In the genomic region with DNA sequence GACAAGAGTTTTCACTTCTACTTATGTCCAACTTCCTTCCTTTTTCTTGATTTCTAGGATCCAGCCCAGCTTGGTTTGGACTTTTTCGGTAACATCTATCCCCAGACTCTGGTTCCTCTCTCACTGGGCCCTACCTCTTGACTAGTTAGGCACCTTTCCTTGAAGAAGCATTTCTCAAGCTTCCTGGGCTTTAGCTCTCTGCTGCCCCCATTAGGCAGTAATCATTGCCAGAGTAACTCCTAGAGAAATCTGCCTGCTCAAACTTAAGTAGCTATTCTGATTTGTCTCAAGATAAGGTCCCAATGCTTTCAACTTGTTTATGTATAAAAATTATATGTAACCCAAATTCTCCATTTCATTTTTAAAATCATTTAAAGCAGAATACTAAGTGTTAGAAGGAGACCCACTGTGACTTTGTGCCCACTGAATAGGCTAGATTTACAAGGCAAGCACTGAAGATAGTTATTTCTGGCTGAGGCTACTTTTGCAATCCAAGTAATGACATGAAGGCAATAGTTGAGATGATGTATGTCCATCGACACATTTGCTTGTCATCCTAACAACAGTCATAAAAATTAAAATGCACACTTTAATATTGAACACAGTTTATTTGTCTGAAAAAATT, we compare ENCODE assay signal across 8 cellular contexts.
A peak's percentile ranks its signal among the peaks of the same experiment; 100 is the strongest.
DNase-seq lines count a peak whose midpoint lies in the region; ATAC-seq, FAIRE-seq and TF ChIP-seq lines count a peak whose summit lies in the region.

No MANE protein-coding gene starts in this region.

- FAIRE-seq in kidney (lab: Jason Lieb, UNC): no peak

- CTCF ChIA-PET in WTC11 (lab: Charles Lee): interaction anchor here (0.7 to 5.7 kb wide), 33 partner anchors 9 to 477 kb away, joined by 3 to 150 read pairs (median 4); no protein-coding TSS in a partner anchor

- no peak for DNase-seq in heart left ventricle
- no peak for DNase-seq in Right ventricle myocardium superior
- DNase-seq in HT-29 (ENCODE audit: low spot score): peak; percentile 66
- peak; percentile 73 for DNase-seq in WTC11 (ENCODE audit: low spot score)
- DNase-seq in kidney: no peak
- DNase-seq in activated T-helper 1 cell treated with anti-CD3 and anti-CD28 coated beads, Interleukin-12 subunit alpha, Interleukin-12 subunit beta, Interleukin-2, Interleukin-4 antibody, amounts not matched to agents 30 ng/mL and 10 ng/mL and 1 ng/mL, durations not matched to agents 14 hours and 24 hours and 36 hours (ENCODE audit: low spot score): no peak
- no peak for DNase-seq in UCSD-AML1 (lab: John Stamatoyannopoulos, UW; ENCODE audit: unreplicated experiment)

- no peak overlapping the region for H3K4me3 Mint-ChIP-seq in WTC11
- H3K4me3 Mint-ChIP-seq in activated T-helper 1 cell treated with anti-CD3 and anti-CD28 coated beads, Interleukin-12 subunit alpha, Interleukin-12 subunit beta, Interleukin-2, Interleukin-4 antibody, amounts not matched to agents 30 ng/mL and 10 ng/mL and 1 ng/mL, durations not matched to agents 14 hours and 24 hours and 36 hours: no peak overlapping the region

- intact Hi-C loops in heart left ventricle (cut with DNase I): no loop called here
- intact Hi-C loops in Right ventricle myocardium superior (cut with DNase I): no loop called here
- intact Hi-C loops in kidney (cut with DNase I): no loop called here
- intact Hi-C loops in activated T-helper 1 cell treated with anti-CD3 and anti-CD28 coated beads, Interleukin-12 subunit alpha, Interleukin-12 subunit beta, Interleukin-2, Interleukin-4 antibody, amounts not matched to agents 30 ng/mL and 10 ng/mL and 1 ng/mL, durations not matched to agents 14 hours and 24 hours and 36 hours (cut with micrococcal nuclease): no loop called here

- H3K4me3 ChIP-seq in heart left ventricle: no peak overlapping the region
- H3K4me3 ChIP-seq in kidney (ENCODE audit: low read length in 2 of 2): no peak overlapping the region

- no peak for TF ChIP-seq POLR2A in heart left ventricle (IDR thresholded peaks at IDR 0.05)

- POLR2A ChIA-PET in WTC11 (lab: Charles Lee): interaction anchor here (0.6 to 0.9 kb wide), 2 partner anchors 11 to 45 kb away, joined by 3 read pairs; no protein-coding TSS in a partner anchor

- H3K36me3 ChIP-seq in heart left ventricle (no peaks in the 10 kb centered on the region), kidney (ENCODE audit: control insufficient read depth in 1 of 2, insufficient read depth in 2 of 2, low read length in 2 of 2) (no peaks in the 10 kb centered on the region)

- H3K27ac ChIP-seq in heart left ventricle (no peak overlapping the region), kidney (ENCODE audit: low read depth in 2 of 2, low read length in 2 of 2) (no peak overlapping the region)

- H3K27me3 ChIP-seq in heart left ventricle: no peaks in the 10 kb centered on the region

- no peaks in the 10 kb centered on the region for H3K4me1 ChIP-seq in heart left ventricle
- H3K4me1 ChIP-seq in kidney (ENCODE audit: control insufficient read depth in 1 of 2, insufficient read depth in 1 of 2, low read depth in 1 of 2, low read length in 2 of 2): no peaks in the 10 kb centered on the region

- TF ChIP-seq CTCF in heart left ventricle (IDR thresholded peaks at IDR 0.05) (peak in 9 of 12 donors; percentile 16 to 54 (median 43)), WTC11 (IDR thresholded peaks at IDR 0.05) (no peak; the same call in 1 of the 2 replicates), kidney (IDR thresholded peaks at IDR 0.05; ENCODE audit: borderline replicate concordance, extremely low read depth, insufficient read depth) (peak; percentile 32)

- peaks cover 12% of the 10 kb centered on the region; the same call in 1 of the 2 replicates for H3K9me3 Mint-ChIP-seq in WTC11
- no peaks in the 10 kb centered on the region for H3K9me3 Mint-ChIP-seq in activated T-helper 1 cell treated with anti-CD3 and anti-CD28 coated beads, Interleukin-12 subunit alpha, Interleukin-12 subunit beta, Interleukin-2, Interleukin-4 antibody, amounts not matched to agents 30 ng/mL and 10 ng/mL and 1 ng/mL, durations not matched to agents 14 hours and 24 hours and 36 hours

- H3K27me3 Mint-ChIP-seq in WTC11 (ENCODE audit: low read depth): no peaks in the 10 kb centered on the region
- H3K27me3 Mint-ChIP-seq in activated T-helper 1 cell treated with anti-CD3 and anti-CD28 coated beads, Interleukin-12 subunit alpha, Interleukin-12 subunit beta, Interleukin-2, Interleukin-4 antibody, amounts not matched to agents 30 ng/mL and 10 ng/mL and 1 ng/mL, durations not matched to agents 14 hours and 24 hours and 36 hours (ENCODE audit: insufficient read depth): peaks cover 2% of the 10 kb centered on the region

- no peaks in the 10 kb centered on the region for H3K36me3 Mint-ChIP-seq in WTC11
- no peaks in the 10 kb centered on the region for H3K36me3 Mint-ChIP-seq in activated T-helper 1 cell treated with anti-CD3 and anti-CD28 coated beads, Interleukin-12 subunit alpha, Interleukin-12 subunit beta, Interleukin-2, Interleukin-4 antibody, amounts not matched to agents 30 ng/mL and 10 ng/mL and 1 ng/mL, durations not matched to agents 14 hours and 24 hours and 36 hours (ENCODE audit: low read depth)

- ATAC-seq in heart left ventricle (no peak), Right ventricle myocardium superior (ENCODE audit: poor library complexity) (no peak), WTC11 (peak; percentile 93), GM21528 (IDR thresholded peaks at IDR 0.05; ENCODE audit: low FRiP score, unreplicated experiment) (no peak)

- no peak overlapping the region for H3K9ac ChIP-seq in kidney (ENCODE audit: low read length in 2 of 2)

- H3K9me3 ChIP-seq in heart left ventricle (peaks cover 0 to 6% (median 0%) of the 10 kb centered on the region in 12 donors), kidney (ENCODE audit: control insufficient read depth in 1 of 2, low read length in 2 of 2) (no peaks in the 10 kb centered on the region)

- H3K27ac Mint-ChIP-seq in WTC11: no peak overlapping the region
- H3K27ac Mint-ChIP-seq in activated T-helper 1 cell treated with anti-CD3 and anti-CD28 coated beads, Interleukin-12 subunit alpha, Interleukin-12 subunit beta, Interleukin-2, Interleukin-4 antibody, amounts not matched to agents 30 ng/mL and 10 ng/mL and 1 ng/mL, durations not matched to agents 14 hours and 24 hours and 36 hours: no peak overlapping the region

- H3K4me1 Mint-ChIP-seq in WTC11: no peaks in the 10 kb centered on the region
- H3K4me1 Mint-ChIP-seq in activated T-helper 1 cell treated with anti-CD3 and anti-CD28 coated beads, Interleukin-12 subunit alpha, Interleukin-12 subunit beta, Interleukin-2, Interleukin-4 antibody, amounts not matched to agents 30 ng/mL and 10 ng/mL and 1 ng/mL, durations not matched to agents 14 hours and 24 hours and 36 hours (ENCODE audit: low read depth): no peaks in the 10 kb centered on the region

- 40 to 46% (median 46%) methylated on average over 2 of the region's 2 CpGs for WGBS in heart left ventricle, 4 donors

TF ChIP-seq in WTC11, 78 proteins besides CTCF, POLR2A, EP300 and RAD21:
- TF ChIP-seq, protein P1, sequence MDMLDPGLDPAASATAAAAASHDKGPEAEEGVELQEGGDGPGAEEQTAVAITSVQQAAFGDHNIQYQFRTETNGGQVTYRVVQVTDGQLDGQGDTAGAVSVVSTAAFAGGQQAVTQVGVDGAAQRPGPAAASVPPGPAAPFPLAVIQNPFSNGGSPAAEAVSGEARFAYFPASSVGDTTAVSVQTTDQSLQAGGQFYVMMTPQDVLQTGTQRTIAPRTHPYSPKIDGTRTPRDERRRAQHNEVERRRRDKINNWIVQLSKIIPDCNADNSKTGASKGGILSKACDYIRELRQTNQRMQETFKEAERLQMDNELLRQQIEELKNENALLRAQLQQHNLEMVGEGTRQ (CRISPR knock-in tag; IDR thresholded peaks at IDR 0.05): no peak
- TF ChIP-seq GABPB1 (CRISPR knock-in tag; IDR thresholded peaks at IDR 0.05): 0 out of 2 replicates have a peak, but pooled peaks have one; percentile 15
TF ChIP-seq in WTC11: peak in this region for 1.

Comparison
In these comparisons a context has a peak if more than half of its experiments do, and no peak if none do; other contexts are left out.
1. DNase-seq: peak in HT-29 (single experiment) and WTC11 (single experiment); none in heart left ventricle (0 of 5), Right ventricle myocardium superior (single experiment), kidney (single experiment), activated T-helper 1 cell treated with anti-CD3 and anti-CD28 coated beads, Interleukin-12 subunit alpha, Interleukin-12 subunit beta, Interleukin-2, Interleukin-4 antibody, amounts not matched to agents 30 ng/mL and 10 ng/mL and 1 ng/mL, durations not matched to agents 14 hours and 24 hours and 36 hours (single experiment) and UCSD-AML1 (single experiment).